8 cellular contexts compared by ENCODE assay signal in genomic region chr1:1308756-1309524, GRCh38. TPM values are rescaled to one million over a fixed set of nuclear protein-coding genes. Genes with fewer than 3 reads are reported as not detected.
DNase-seq lines count a peak whose midpoint lies in the region; ATAC-seq and TF ChIP-seq lines count a peak whose summit lies in the region.

No MANE protein-coding gene starts in this region.

- H3K27ac Mint-ChIP-seq in glutamatergic neuron (ENCODE audit: unreplicated experiment) = no peak overlapping the region

- peak overlapping the region; percentile 10 for H3K9ac ChIP-seq in rectal smooth muscle tissue (ENCODE audit: low read length)

- TF ChIP-seq CTCF in glutamatergic neuron (IDR thresholded peaks at IDR 0.05; ENCODE audit: partially characterized antibody, unreplicated experiment) = no peak

- DNase-seq in NCI-H1105 treated with DMSO at 0.1 percent for 48 hours (lab: John Stamatoyannopoulos, UW) (peak; percentile 17), NCI-H1105 (lab: John Stamatoyannopoulos, UW) (no peak), glutamatergic neuron (no peak), activated gamma-delta T cell treated with Interleukin-2 at 50 U/mL for 16 hours (no peak), GM19238 (ENCODE audit: insufficient read length, low spot score) (no peak)
- DNase-seq in activated CD8-positive, alpha-beta memory T cell treated with anti-CD3 and anti-CD28 coated beads, Interleukin-2, amount 50 U/mL, for 48 hours = peak; percentile 72

- peaks cover 27% of the 10 kb centered on the region for H3K4me1 ChIP-seq in rectal smooth muscle tissue (ENCODE audit: control insufficient read depth, insufficient read depth, low read length)

- peaks cover 24% of the 10 kb centered on the region for H3K27me3 Mint-ChIP-seq in glutamatergic neuron (ENCODE audit: unreplicated experiment)

- H3K27ac ChIP-seq in rectal smooth muscle tissue (ENCODE audit: low read depth, low read length) = peak overlapping the region; percentile 88

- peak; percentile 6 for ATAC-seq in HG03039 (IDR thresholded peaks at IDR 0.05; ENCODE audit: unreplicated experiment)

- peak overlapping the region; percentile 81 for H3K4me3 Mint-ChIP-seq in glutamatergic neuron (ENCODE audit: unreplicated experiment)

- no peaks in the 10 kb centered on the region for H3K36me3 Mint-ChIP-seq in glutamatergic neuron (ENCODE audit: unreplicated experiment)

- peak overlapping the region; percentile 71 for H3K4me3 ChIP-seq in rectal smooth muscle tissue (ENCODE audit: low read length)

- peaks cover 17% of the 10 kb centered on the region for H3K9me3 Mint-ChIP-seq in glutamatergic neuron (ENCODE audit: unreplicated experiment)

- H3K27me3 ChIP-seq in rectal smooth muscle tissue (ENCODE audit: control insufficient read depth, insufficient read depth, low read length) = no peaks in the 10 kb centered on the region

- no peaks in the 10 kb centered on the region for H3K4me1 Mint-ChIP-seq in glutamatergic neuron (ENCODE audit: low read depth, unreplicated experiment)

- H3K36me3 ChIP-seq in rectal smooth muscle tissue (ENCODE audit: control insufficient read depth, insufficient read depth, low read length) = peaks cover 13% of the 10 kb centered on the region

RNA-seq across cellular contexts. Expression of gene PUSL1, which starts 0.5 kb away (rescaled TPM):
- total RNA-seq in glutamatergic neuron (ENCODE audit: unreplicated experiment) = 45.5 TPM

RNA-seq across cellular contexts. Expression of gene ACAP3, which starts 1.2 kb away (rescaled TPM):
- total RNA-seq in glutamatergic neuron (ENCODE audit: unreplicated experiment) = 1,099 TPM

RNA-seq across cellular contexts. Expression of gene INTS11, which starts 15.5 kb away (rescaled TPM):
- total RNA-seq in glutamatergic neuron (ENCODE audit: unreplicated experiment) = 147 TPM

RNA-seq across cellular contexts. Expression of gene CPTP, which starts 15.7 kb away (rescaled TPM):
- total RNA-seq in glutamatergic neuron (ENCODE audit: unreplicated experiment) = 18.7 TPM

RNA-seq across cellular contexts. Expression of gene TAS1R3, which starts 22.1 kb away (rescaled TPM):
- total RNA-seq in glutamatergic neuron (ENCODE audit: unreplicated experiment) = 1.3 TPM

Comparison
In these comparisons a context has a peak if more than half of its experiments do, and no peak if none do; other contexts are left out.
1. DNase-seq: peak in NCI-H1105 treated with DMSO at 0.1 percent for 48 hours (single experiment) and activated CD8-positive, alpha-beta memory T cell treated with anti-CD3 and anti-CD28 coated beads, Interleukin-2, amount 50 U/mL, for 48 hours (single experiment); none in NCI-H1105 (single experiment), glutamatergic neuron (single experiment), activated gamma-delta T cell treated with Interleukin-2 at 50 U/mL for 16 hours (single experiment) and GM19238 (single experiment).